Comparison of ENCODE assay signal across 1 cellular context in genomic region chr2:109623923-109624322, GRCh38.
TF ChIP-seq lines count a peak whose summit lies in the region.

No MANE protein-coding gene starts in this region.

TF ChIP-seq in HepG2, 621 proteins besides CTCF, POLR2A, EP300 and RAD21 (continued from another document):
- no peak for TF ChIP-seq ZHX2 (IDR thresholded peaks at IDR 0.05; ENCODE audit: low read depth)
- TF ChIP-seq ZHX2 (CRISPR knock-in tag; IDR thresholded peaks at IDR 0.05; ENCODE audit: borderline replicate concordance) = no peak
- TF ChIP-seq MAZ (IDR thresholded peaks at IDR 0.05; ENCODE audit: borderline replicate concordance, low read depth, low read length) = no peak
- peak; percentile 48; the same call in 1 of the 2 replicates for TF ChIP-seq MAZ (CRISPR knock-in tag; IDR thresholded peaks at IDR 0.05; ENCODE audit: low read depth)
- TF ChIP-seq ZNF501 (CRISPR knock-in tag; IDR thresholded peaks at IDR 0.05) = 0 out of 2 replicates have a peak, but pooled peaks have one; percentile 55
- TF ChIP-seq BATF2 (CRISPR knock-in tag; IDR thresholded peaks at IDR 0.05) = no peak
